ENCODE assay signal across 32 cellular contexts in the genomic region with DNA sequence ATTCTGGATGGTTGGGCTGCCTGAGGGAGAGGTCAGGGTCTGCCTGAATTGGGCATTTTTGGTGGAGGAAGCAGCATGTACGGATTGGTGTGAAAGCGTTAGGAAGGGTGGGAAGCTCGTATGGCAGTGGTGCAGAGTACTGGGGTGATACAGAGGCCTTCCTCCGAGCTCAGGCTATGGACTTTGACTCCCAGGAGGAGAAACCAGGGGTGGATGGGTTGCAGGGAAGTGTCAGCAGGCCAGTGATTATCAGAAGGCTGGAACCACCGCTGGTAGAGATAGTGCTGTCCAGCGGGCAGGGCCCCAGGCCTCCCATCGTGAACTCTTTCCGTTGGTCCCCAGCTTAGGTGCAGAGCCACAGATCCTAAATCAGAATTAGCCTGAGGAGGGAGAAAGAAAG. TPM values are rescaled to one million over a fixed set of nuclear protein-coding genes. Genes with fewer than 3 reads are reported as not detected.
"Had no signal": no experiment of that assay in that cellular context is flagged by ENCODE, and none has a peak within 500 bp of the region (broad histone marks: within the 10 kb centered on the region; RNA-seq: fewer than 3 reads in every experiment).

No MANE protein-coding gene starts in this region.

- DNase-seq: cortex of kidney; effector memory CD8-positive, alpha-beta T cell; foreskin fibroblast; gastrocnemius medialis; head of caudate nucleus; kidney; mesenchymal stem cell; mucosa of descending colon; naive thymus-derived CD4-positive, alpha-beta T cell; nucleus accumbens; ovary; posterior cingulate gyrus; psoas muscle; right cardiac atrium; sigmoid colon; spleen; stimulated activated CD4-positive, alpha-beta T cell treated with anti-CD3 and anti-CD28 coated beads, Interleukin-4, amount 100 ng/mL, for 4 hours; stimulated activated naive CD8-positive, alpha-beta T cell treated with anti-CD3 and anti-CD28 coated beads, Interleukin-15, Interleukin-2, amounts not matched to agents 100 U/mL and 50 U/mL, for 24 hours; substantia nigra had no signal

- H3K4me1 ChIP-seq: gastrocnemius medialis, psoas muscle, sigmoid colon, spleen, tibial nerve had no signal

- H3K4me3 ChIP-seq: gastrocnemius medialis, lung, mucosa of descending colon, ovary, psoas muscle, sigmoid colon, spleen, thoracic aorta, tibial nerve, upper lobe of left lung had no signal

- ATAC-seq: effector memory CD8-positive, alpha-beta T cell; gastrocnemius medialis; left lobe of liver; mucosa of descending colon; naive thymus-derived CD4-positive, alpha-beta T cell; psoas muscle; right cardiac atrium; stimulated activated memory B cell treated with anti-CD40 and anti-IgM and Interleukin-4, amounts not matched to agents 10 μg/mL and 1 μg/mL and 100 μg/mL, for 72 hours; stimulated activated naive CD8-positive, alpha-beta T cell treated with anti-CD3 and anti-CD28 coated beads, Interleukin-15, Interleukin-2, amounts not matched to agents 100 U/mL and 50 U/mL, for 24 hours had no signal

- H3K9me3 ChIP-seq: gastrocnemius medialis, mucosa of descending colon, ovary, psoas muscle, sigmoid colon, spleen, thoracic aorta, tibial nerve, upper lobe of left lung had no signal

- H3K27me3 ChIP-seq: ovary, tibial nerve had no signal

- FAIRE-seq: kidney, urothelium cell line had no signal

- H3K36me3 ChIP-seq: gastrocnemius medialis, ovary, sigmoid colon, spleen, thoracic aorta, tibial nerve, upper lobe of left lung had no signal

- H3K27ac ChIP-seq: gastrocnemius medialis, ovary, psoas muscle, sigmoid colon, spleen, thoracic aorta, tibial nerve, upper lobe of left lung had no signal

RNA-seq across cellular contexts. Expression of a gene that starts 5.3 kb away (rescaled TPM):
- total RNA-seq: dermis microvascular lymphatic vessel endothelial cell; gastrocnemius medialis; glomerular endothelial cell; left lobe of liver; liver; lung; mesothelial cell of epicardium; mucosa of descending colon; naive thymus-derived CD4-positive, alpha-beta T cell; ovary; psoas muscle; renal cortical epithelial cell; right cardiac atrium; sigmoid colon; skeletal muscle tissue; spleen; thoracic aorta; tibial nerve had no signal
- polyA plus RNA-seq: liver; naive thymus-derived CD4-positive, alpha-beta T cell; ovary; psoas muscle; right cardiac atrium; spleen had no signal

RNA-seq across cellular contexts. Expression of a gene that starts 8.7 kb away (rescaled TPM):
- total RNA-seq: gastrocnemius medialis, left lobe of liver, mesothelial cell of epicardium, ovary, psoas muscle, spleen, thoracic aorta had no signal

RNA-seq across cellular contexts. Expression of a gene that starts 14.6 kb away (rescaled TPM):
- total RNA-seq: dermis microvascular lymphatic vessel endothelial cell; gastrocnemius medialis; glomerular endothelial cell; left lobe of liver; liver; mesothelial cell of epicardium; mucosa of descending colon; naive thymus-derived CD4-positive, alpha-beta T cell; ovary; psoas muscle; renal cortical epithelial cell; right cardiac atrium; sigmoid colon; skeletal muscle tissue; spleen; thoracic aorta; tibial nerve had no signal
- polyA plus RNA-seq: liver; naive thymus-derived CD4-positive, alpha-beta T cell; ovary; psoas muscle; right cardiac atrium; spleen had no signal
